1 cellular context compared by ENCODE assay signal in the genomic region with DNA sequence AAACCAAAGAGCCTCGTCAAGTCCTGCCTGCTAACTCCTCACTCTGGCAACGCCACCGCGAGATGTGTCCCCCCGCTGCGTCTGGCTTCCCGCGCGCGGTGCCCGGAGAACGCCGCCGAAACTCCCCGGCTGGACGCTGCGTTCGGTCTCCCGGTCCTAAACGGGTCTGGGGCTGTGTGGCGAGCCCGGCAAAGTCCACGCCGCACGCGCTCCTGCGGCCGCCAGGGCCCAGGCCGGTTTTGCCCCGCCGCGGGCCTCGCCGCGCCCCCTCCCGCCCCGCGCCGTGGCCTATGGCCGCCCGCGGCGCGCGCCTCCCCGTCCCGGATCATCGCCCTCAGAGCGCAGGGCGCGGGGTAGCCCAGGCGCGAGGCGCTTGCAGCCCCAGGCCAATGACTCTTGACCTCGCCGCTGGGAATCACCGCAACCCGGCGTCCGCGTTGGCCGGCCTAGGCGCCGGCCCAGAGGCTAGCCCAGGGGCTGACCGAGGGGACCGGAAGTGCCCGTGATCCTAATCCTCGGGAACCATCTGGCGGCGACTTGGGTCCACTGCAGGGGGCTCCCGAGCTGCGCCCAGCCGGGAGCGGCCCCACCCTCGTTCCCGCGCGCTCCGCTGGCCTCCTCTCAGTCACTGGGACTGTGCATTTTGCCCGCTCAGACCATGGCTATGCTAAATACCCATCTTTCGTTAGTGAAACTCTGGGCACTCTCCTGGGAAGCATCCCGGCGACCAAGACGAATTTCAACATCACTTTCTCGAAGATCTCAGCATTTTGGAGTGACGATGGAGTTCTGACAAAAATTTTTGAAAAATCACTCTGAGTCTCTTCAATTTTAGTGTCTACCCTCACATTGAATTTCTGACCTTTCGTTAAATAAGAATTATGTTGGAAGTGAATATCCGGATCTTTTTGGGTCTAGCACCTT.
TF ChIP-seq lines count a peak whose summit lies in the region.

A gene (minus strand): TSS at position 214 of the 924 bp plus-strand sequence. CDS start 266 bp downstream, outside the sequence.

TF ChIP-seq in WTC11, 78 proteins besides CTCF, POLR2A, EP300 and RAD21 (continued from another document and continues in another):
- TF ChIP-seq MXD4 (CRISPR knock-in tag; IDR thresholded peaks at IDR 0.05; ENCODE audit: borderline replicate concordance) (no peak), SOX15 (CRISPR knock-in tag; IDR thresholded peaks at IDR 0.05) (no peak), FOXK1 (CRISPR knock-in tag; IDR thresholded peaks at IDR 0.05) (0 out of 2 replicates have a peak, but pooled peaks have one; percentile 25), NFATC4 (CRISPR knock-in tag; IDR thresholded peaks at IDR 0.05) (no peak), CREB1 (CRISPR knock-in tag; IDR thresholded peaks at IDR 0.05) (no peak), NFE2L1 (CRISPR knock-in tag; IDR thresholded peaks at IDR 0.05) (no peak), IRF2 (CRISPR knock-in tag; IDR thresholded peaks at IDR 0.05; ENCODE audit: borderline replicate concordance, low read depth) (no peak), OVOL2 (CRISPR knock-in tag; IDR thresholded peaks at IDR 0.05; ENCODE audit: borderline replicate concordance) (no peak), GABPB1 (CRISPR knock-in tag; IDR thresholded peaks at IDR 0.05) (peak; percentile 54; the same call in 1 of the 2 replicates), HMGA2 (CRISPR knock-in tag; IDR thresholded peaks at IDR 0.05) (no peak), ZNF263 (CRISPR knock-in tag; IDR thresholded peaks at IDR 0.05; ENCODE audit: low read depth) (no peak), ATF1 (CRISPR knock-in tag; IDR thresholded peaks at IDR 0.05) (no peak), ZNF317 (CRISPR knock-in tag; IDR thresholded peaks at IDR 0.05; ENCODE audit: borderline replicate concordance, low read depth) (no peak), EMX1 (CRISPR knock-in tag; IDR thresholded peaks at IDR 0.05) (no peak)
- TF ChIP-seq, protein P1, sequence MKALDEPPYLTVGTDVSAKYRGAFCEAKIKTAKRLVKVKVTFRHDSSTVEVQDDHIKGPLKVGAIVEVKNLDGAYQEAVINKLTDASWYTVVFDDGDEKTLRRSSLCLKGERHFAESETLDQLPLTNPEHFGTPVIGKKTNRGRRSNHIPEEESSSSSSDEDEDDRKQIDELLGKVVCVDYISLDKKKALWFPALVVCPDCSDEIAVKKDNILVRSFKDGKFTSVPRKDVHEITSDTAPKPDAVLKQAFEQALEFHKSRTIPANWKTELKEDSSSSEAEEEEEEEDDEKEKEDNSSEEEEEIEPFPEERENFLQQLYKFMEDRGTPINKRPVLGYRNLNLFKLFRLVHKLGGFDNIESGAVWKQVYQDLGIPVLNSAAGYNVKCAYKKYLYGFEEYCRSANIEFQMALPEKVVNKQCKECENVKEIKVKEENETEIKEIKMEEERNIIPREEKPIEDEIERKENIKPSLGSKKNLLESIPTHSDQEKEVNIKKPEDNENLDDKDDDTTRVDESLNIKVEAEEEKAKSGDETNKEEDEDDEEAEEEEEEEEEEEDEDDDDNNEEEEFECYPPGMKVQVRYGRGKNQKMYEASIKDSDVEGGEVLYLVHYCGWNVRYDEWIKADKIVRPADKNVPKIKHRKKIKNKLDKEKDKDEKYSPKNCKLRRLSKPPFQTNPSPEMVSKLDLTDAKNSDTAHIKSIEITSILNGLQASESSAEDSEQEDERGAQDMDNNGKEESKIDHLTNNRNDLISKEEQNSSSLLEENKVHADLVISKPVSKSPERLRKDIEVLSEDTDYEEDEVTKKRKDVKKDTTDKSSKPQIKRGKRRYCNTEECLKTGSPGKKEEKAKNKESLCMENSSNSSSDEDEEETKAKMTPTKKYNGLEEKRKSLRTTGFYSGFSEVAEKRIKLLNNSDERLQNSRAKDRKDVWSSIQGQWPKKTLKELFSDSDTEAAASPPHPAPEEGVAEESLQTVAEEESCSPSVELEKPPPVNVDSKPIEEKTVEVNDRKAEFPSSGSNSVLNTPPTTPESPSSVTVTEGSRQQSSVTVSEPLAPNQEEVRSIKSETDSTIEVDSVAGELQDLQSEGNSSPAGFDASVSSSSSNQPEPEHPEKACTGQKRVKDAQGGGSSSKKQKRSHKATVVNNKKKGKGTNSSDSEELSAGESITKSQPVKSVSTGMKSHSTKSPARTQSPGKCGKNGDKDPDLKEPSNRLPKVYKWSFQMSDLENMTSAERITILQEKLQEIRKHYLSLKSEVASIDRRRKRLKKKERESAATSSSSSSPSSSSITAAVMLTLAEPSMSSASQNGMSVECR (CRISPR knock-in tag; IDR thresholded peaks at IDR 0.05; ENCODE audit: borderline replicate concordance), result 0 out of 2 replicates have a peak, but pooled peaks have one; percentile 15
- TF ChIP-seq, protein P2, sequence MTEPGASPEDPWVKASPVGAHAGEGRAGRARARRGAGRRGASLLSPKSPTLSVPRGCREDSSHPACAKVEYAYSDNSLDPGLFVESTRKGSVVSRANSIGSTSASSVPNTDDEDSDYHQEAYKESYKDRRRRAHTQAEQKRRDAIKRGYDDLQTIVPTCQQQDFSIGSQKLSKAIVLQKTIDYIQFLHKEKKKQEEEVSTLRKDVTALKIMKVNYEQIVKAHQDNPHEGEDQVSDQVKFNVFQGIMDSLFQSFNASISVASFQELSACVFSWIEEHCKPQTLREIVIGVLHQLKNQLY (CRISPR knock-in tag; IDR thresholded peaks at IDR 0.05), result no peak
- TF ChIP-seq, protein P3, sequence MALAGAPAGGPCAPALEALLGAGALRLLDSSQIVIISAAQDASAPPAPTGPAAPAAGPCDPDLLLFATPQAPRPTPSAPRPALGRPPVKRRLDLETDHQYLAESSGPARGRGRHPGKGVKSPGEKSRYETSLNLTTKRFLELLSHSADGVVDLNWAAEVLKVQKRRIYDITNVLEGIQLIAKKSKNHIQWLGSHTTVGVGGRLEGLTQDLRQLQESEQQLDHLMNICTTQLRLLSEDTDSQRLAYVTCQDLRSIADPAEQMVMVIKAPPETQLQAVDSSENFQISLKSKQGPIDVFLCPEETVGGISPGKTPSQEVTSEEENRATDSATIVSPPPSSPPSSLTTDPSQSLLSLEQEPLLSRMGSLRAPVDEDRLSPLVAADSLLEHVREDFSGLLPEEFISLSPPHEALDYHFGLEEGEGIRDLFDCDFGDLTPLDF (CRISPR knock-in tag; IDR thresholded peaks at IDR 0.05), result no peak
- TF ChIP-seq, protein P4, sequence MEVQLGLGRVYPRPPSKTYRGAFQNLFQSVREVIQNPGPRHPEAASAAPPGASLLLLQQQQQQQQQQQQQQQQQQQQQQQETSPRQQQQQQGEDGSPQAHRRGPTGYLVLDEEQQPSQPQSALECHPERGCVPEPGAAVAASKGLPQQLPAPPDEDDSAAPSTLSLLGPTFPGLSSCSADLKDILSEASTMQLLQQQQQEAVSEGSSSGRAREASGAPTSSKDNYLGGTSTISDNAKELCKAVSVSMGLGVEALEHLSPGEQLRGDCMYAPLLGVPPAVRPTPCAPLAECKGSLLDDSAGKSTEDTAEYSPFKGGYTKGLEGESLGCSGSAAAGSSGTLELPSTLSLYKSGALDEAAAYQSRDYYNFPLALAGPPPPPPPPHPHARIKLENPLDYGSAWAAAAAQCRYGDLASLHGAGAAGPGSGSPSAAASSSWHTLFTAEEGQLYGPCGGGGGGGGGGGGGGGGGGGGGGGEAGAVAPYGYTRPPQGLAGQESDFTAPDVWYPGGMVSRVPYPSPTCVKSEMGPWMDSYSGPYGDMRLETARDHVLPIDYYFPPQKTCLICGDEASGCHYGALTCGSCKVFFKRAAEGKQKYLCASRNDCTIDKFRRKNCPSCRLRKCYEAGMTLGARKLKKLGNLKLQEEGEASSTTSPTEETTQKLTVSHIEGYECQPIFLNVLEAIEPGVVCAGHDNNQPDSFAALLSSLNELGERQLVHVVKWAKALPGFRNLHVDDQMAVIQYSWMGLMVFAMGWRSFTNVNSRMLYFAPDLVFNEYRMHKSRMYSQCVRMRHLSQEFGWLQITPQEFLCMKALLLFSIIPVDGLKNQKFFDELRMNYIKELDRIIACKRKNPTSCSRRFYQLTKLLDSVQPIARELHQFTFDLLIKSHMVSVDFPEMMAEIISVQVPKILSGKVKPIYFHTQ (CRISPR knock-in tag; IDR thresholded peaks at IDR 0.05), result no peak
- TF ChIP-seq, protein P5, sequence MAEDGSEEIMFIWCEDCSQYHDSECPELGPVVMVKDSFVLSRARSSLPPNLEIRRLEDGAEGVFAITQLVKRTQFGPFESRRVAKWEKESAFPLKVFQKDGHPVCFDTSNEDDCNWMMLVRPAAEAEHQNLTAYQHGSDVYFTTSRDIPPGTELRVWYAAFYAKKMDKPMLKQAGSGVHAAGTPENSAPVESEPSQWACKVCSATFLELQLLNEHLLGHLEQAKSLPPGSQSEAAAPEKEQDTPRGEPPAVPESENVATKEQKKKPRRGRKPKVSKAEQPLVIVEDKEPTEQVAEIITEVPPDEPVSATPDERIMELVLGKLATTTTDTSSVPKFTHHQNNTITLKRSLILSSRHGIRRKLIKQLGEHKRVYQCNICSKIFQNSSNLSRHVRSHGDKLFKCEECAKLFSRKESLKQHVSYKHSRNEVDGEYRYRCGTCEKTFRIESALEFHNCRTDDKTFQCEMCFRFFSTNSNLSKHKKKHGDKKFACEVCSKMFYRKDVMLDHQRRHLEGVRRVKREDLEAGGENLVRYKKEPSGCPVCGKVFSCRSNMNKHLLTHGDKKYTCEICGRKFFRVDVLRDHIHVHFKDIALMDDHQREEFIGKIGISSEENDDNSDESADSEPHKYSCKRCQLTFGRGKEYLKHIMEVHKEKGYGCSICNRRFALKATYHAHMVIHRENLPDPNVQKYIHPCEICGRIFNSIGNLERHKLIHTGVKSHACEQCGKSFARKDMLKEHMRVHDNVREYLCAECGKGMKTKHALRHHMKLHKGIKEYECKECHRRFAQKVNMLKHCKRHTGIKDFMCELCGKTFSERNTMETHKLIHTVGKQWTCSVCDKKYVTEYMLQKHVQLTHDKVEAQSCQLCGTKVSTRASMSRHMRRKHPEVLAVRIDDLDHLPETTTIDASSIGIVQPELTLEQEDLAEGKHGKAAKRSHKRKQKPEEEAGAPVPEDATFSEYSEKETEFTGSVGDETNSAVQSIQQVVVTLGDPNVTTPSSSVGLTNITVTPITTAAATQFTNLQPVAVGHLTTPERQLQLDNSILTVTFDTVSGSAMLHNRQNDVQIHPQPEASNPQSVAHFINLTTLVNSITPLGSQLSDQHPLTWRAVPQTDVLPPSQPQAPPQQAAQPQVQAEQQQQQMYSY (CRISPR knock-in tag; IDR thresholded peaks at IDR 0.05), result no peak
- TF ChIP-seq, protein P6, sequence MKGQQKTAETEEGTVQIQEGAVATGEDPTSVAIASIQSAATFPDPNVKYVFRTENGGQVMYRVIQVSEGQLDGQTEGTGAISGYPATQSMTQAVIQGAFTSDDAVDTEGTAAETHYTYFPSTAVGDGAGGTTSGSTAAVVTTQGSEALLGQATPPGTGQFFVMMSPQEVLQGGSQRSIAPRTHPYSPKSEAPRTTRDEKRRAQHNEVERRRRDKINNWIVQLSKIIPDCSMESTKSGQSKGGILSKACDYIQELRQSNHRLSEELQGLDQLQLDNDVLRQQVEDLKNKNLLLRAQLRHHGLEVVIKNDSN (CRISPR knock-in tag; IDR thresholded peaks at IDR 0.05), result no peak
- TF ChIP-seq, protein P7, sequence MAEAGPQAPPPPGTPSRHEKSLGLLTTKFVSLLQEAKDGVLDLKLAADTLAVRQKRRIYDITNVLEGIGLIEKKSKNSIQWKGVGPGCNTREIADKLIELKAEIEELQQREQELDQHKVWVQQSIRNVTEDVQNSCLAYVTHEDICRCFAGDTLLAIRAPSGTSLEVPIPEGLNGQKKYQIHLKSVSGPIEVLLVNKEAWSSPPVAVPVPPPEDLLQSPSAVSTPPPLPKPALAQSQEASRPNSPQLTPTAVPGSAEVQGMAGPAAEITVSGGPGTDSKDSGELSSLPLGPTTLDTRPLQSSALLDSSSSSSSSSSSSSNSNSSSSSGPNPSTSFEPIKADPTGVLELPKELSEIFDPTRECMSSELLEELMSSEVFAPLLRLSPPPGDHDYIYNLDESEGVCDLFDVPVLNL (CRISPR knock-in tag; IDR thresholded peaks at IDR 0.05; ENCODE audit: borderline replicate concordance, low read depth), result no peak
- TF ChIP-seq, protein P8, sequence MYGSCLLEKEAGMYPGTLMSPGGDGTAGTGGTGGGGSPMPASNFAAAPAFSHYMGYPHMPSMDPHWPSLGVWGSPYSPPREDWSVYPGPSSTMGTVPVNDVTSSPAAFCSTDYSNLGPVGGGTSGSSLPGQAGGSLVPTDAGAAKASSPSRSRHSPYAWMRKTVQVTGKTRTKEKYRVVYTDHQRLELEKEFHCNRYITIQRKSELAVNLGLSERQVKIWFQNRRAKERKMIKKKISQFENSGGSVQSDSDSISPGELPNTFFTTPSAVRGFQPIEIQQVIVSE (CRISPR knock-in tag; IDR thresholded peaks at IDR 0.05; ENCODE audit: borderline replicate concordance), result no peak
- TF ChIP-seq, protein P9, sequence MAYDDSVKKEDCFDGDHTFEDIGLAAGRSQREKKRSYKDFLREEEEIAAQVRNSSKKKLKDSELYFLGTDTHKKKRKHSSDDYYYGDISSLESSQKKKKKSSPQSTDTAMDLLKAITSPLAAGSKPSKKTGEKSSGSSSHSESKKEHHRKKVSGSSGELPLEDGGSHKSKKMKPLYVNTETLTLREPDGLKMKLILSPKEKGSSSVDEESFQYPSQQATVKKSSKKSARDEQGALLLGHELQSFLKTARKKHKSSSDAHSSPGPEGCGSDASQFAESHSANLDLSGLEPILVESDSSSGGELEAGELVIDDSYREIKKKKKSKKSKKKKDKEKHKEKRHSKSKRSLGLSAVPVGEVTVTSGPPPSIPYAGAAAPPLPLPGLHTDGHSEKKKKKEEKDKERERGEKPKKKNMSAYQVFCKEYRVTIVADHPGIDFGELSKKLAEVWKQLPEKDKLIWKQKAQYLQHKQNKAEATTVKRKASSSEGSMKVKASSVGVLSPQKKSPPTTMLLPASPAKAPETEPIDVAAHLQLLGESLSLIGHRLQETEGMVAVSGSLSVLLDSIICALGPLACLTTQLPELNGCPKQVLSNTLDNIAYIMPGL (CRISPR knock-in tag; IDR thresholded peaks at IDR 0.05), result peak; percentile 62
- TF ChIP-seq, protein P10, sequence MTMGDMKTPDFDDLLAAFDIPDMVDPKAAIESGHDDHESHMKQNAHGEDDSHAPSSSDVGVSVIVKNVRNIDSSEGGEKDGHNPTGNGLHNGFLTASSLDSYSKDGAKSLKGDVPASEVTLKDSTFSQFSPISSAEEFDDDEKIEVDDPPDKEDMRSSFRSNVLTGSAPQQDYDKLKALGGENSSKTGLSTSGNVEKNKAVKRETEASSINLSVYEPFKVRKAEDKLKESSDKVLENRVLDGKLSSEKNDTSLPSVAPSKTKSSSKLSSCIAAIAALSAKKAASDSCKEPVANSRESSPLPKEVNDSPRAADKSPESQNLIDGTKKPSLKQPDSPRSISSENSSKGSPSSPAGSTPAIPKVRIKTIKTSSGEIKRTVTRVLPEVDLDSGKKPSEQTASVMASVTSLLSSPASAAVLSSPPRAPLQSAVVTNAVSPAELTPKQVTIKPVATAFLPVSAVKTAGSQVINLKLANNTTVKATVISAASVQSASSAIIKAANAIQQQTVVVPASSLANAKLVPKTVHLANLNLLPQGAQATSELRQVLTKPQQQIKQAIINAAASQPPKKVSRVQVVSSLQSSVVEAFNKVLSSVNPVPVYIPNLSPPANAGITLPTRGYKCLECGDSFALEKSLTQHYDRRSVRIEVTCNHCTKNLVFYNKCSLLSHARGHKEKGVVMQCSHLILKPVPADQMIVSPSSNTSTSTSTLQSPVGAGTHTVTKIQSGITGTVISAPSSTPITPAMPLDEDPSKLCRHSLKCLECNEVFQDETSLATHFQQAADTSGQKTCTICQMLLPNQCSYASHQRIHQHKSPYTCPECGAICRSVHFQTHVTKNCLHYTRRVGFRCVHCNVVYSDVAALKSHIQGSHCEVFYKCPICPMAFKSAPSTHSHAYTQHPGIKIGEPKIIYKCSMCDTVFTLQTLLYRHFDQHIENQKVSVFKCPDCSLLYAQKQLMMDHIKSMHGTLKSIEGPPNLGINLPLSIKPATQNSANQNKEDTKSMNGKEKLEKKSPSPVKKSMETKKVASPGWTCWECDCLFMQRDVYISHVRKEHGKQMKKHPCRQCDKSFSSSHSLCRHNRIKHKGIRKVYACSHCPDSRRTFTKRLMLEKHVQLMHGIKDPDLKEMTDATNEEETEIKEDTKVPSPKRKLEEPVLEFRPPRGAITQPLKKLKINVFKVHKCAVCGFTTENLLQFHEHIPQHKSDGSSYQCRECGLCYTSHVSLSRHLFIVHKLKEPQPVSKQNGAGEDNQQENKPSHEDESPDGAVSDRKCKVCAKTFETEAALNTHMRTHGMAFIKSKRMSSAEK (CRISPR knock-in tag; IDR thresholded peaks at IDR 0.05; ENCODE audit: borderline replicate concordance), result no peak
